ENCODE assay signal across 11 cellular contexts in genomic region chr4:184329235-184330007, GRCh38.
DNase-seq lines count a peak whose midpoint lies in the region; ATAC-seq and TF ChIP-seq lines count a peak whose summit lies in the region.
"Had no signal": no experiment of that assay in that cellular context is flagged by ENCODE, and none has a peak within 500 bp of the region (broad histone marks: within the 10 kb centered on the region; RNA-seq: fewer than 3 reads in every experiment).

No MANE protein-coding gene starts in this region.

- no peak overlapping the region for H3K4me2 ChIP-seq in GM23338

- H2AFZ ChIP-seq in GM23338 = peak overlapping the region; percentile 76; the same call in 1 of the 2 replicates

- H3K27ac ChIP-seq in GM23338 (ENCODE audit: low read depth) (no peak overlapping the region), RWPE2 (ENCODE audit: poor library complexity, severe bottlenecking) (peak overlapping the region; percentile 27)
- H3K27ac ChIP-seq: pancreas had no signal

- no peak overlapping the region for H3K27ac Mint-ChIP-seq in GM23338
- H3K27ac Mint-ChIP-seq in stimulated activated naive CD8-positive, alpha-beta T cell treated with anti-CD3 and anti-CD28 coated beads, Interleukin-15, amount 100 ng/mL, for 72 hours = peak overlapping the region; percentile 83 to 87
- no peak overlapping the region for H3K27ac Mint-ChIP-seq in effector memory CD8-positive, alpha-beta T cell

- H3K27me3 Mint-ChIP-seq in GM23338 (ENCODE audit: insufficient read depth, low read depth, poor library complexity) = peaks cover 2% of the 10 kb centered on the region
- no peaks in the 10 kb centered on the region for H3K27me3 Mint-ChIP-seq in stimulated activated naive CD8-positive, alpha-beta T cell treated with anti-CD3 and anti-CD28 coated beads, Interleukin-15, amount 100 ng/mL, for 72 hours
- H3K27me3 Mint-ChIP-seq in effector memory CD8-positive, alpha-beta T cell = no peaks in the 10 kb centered on the region

- no peak overlapping the region for H3K4me3 Mint-ChIP-seq in GM23338
- H3K4me3 Mint-ChIP-seq in stimulated activated naive CD8-positive, alpha-beta T cell treated with anti-CD3 and anti-CD28 coated beads, Interleukin-15, amount 100 ng/mL, for 72 hours = peak overlapping the region; percentile 37 to 43
- H3K4me3 Mint-ChIP-seq in effector memory CD8-positive, alpha-beta T cell = no peak overlapping the region

- H3K27me3 ChIP-seq in GM23338 (ENCODE audit: insufficient read depth) (no peaks in the 10 kb centered on the region), RWPE2 (ENCODE audit: insufficient read depth, poor library complexity, severe bottlenecking) (no peaks in the 10 kb centered on the region)
- H3K27me3 ChIP-seq: pancreas had no signal

- DNase-seq in GM23338 (ENCODE audit: low spot score) = no peak
- DNase-seq in RWPE2 (ENCODE audit: low spot score) = no peak
- peak; percentile 53 for DNase-seq in kidney glomerular epithelial cell (lab: John Stamatoyannopoulos, UW)
- DNase-seq in stimulated activated naive CD8-positive, alpha-beta T cell treated with anti-CD3 and anti-CD28 coated beads, Interleukin-15, amount 100 ng/mL, for 72 hours = no peak
- no peak for DNase-seq in effector memory CD8-positive, alpha-beta T cell
- no peak for DNase-seq in SW480 (ENCODE audit: low spot score)
- DNase-seq: activated T-cell treated with anti-CD3 and anti-CD28 coated beads, Interleukin-2, amount 50 U/mL, for 1 hour; NCI-H2107; pancreas had no signal

- H4K20me1 ChIP-seq in GM23338 (replicated peaks; ENCODE audit: insufficient read depth) = no peaks in the 10 kb centered on the region

- H3K36me3 Mint-ChIP-seq in GM23338 (ENCODE audit: low read depth) = peaks cover 5% of the 10 kb centered on the region; the same call in 2 of the 3 replicates
- H3K36me3 Mint-ChIP-seq in effector memory CD8-positive, alpha-beta T cell (ENCODE audit: insufficient read depth) = no peaks in the 10 kb centered on the region

- no peak overlapping the region for H3K4me3 ChIP-seq in GM23338
- H3K4me3 ChIP-seq in RWPE2 (ENCODE audit: severe bottlenecking) = no peak overlapping the region
- H3K4me3 ChIP-seq: pancreas had no signal

- no peak for TF ChIP-seq CTCF in GM23338 (conservative IDR thresholded peaks at IDR 0.05; ENCODE audit: low read depth in 2 of 2)
- no peak for TF ChIP-seq CTCF in RWPE2 (IDR thresholded peaks at IDR 0.05; ENCODE audit: poor library complexity, severe bottlenecking)

- no peaks in the 10 kb centered on the region for H3F3A ChIP-seq in GM23338 (replicated peaks; ENCODE audit: low read depth)

- H3K9me3 ChIP-seq in RWPE2 (ENCODE audit: severe bottlenecking) = no peaks in the 10 kb centered on the region
- H3K9me3 ChIP-seq: pancreas had no signal

- no peaks in the 10 kb centered on the region for H3K4me1 ChIP-seq in GM23338 (ENCODE audit: insufficient read depth)
- H3K4me1 ChIP-seq in RWPE2 (ENCODE audit: insufficient read depth, poor library complexity, severe bottlenecking) = peaks cover 18% of the 10 kb centered on the region

- peaks cover 15% of the 10 kb centered on the region; the same call in 2 of the 3 replicates for H3K9me3 Mint-ChIP-seq in GM23338
- H3K9me3 Mint-ChIP-seq in stimulated activated naive CD8-positive, alpha-beta T cell treated with anti-CD3 and anti-CD28 coated beads, Interleukin-15, amount 100 ng/mL, for 72 hours = no peaks in the 10 kb centered on the region
- H3K9me3 Mint-ChIP-seq in effector memory CD8-positive, alpha-beta T cell = no peaks in the 10 kb centered on the region

- no peak for ATAC-seq in GM23338
- ATAC-seq in RWPE2 (ENCODE audit: low read depth) = no peak
- ATAC-seq in stimulated activated naive CD8-positive, alpha-beta T cell treated with anti-CD3 and anti-CD28 coated beads, Interleukin-15, amount 100 ng/mL, for 72 hours = no peak
- no peak for ATAC-seq in effector memory CD8-positive, alpha-beta T cell (replicated peaks)
- no peak for ATAC-seq in HG02588 (IDR thresholded peaks at IDR 0.05; ENCODE audit: unreplicated experiment)
- ATAC-seq: Panc1 had no signal

- H3K36me3 ChIP-seq in GM23338 (ENCODE audit: insufficient read depth) (no peaks in the 10 kb centered on the region), RWPE2 (ENCODE audit: low read depth) (no peaks in the 10 kb centered on the region)
- H3K36me3 ChIP-seq: pancreas had no signal

- H3K4me1 Mint-ChIP-seq in GM23338 = peaks cover 12% of the 10 kb centered on the region; the same call in 2 of the 3 replicates
- peaks cover 66% of the 10 kb centered on the region for H3K4me1 Mint-ChIP-seq in stimulated activated naive CD8-positive, alpha-beta T cell treated with anti-CD3 and anti-CD28 coated beads, Interleukin-15, amount 100 ng/mL, for 72 hours
- H3K4me1 Mint-ChIP-seq in effector memory CD8-positive, alpha-beta T cell (ENCODE audit: low read depth in 2 of 2) = peaks cover 1 to 4% of the 10 kb centered on the region in 2 donors

- no peaks in the 10 kb centered on the region for H3K79me2 ChIP-seq in GM23338 (replicated peaks; ENCODE audit: insufficient read depth)

- no peaks in the 10 kb centered on the region; the same call in 1 of the 2 replicates for H3K9me2 ChIP-seq in GM23338 (ENCODE audit: insufficient read depth)

TF ChIP-seq in GM23338, 12 proteins besides CTCF, POLR2A, EP300 and RAD21:
- TF ChIP-seq STAT1 (IDR thresholded peaks at IDR 0.05; ENCODE audit: unreplicated experiment) (no peak), EZH2phosphoT487 (IDR thresholded peaks at IDR 0.05; ENCODE audit: unreplicated experiment) (no peak), POLR2AphosphoS5 (IDR thresholded peaks at IDR 0.05; ENCODE audit: low read depth) (no peak), JUNB (IDR thresholded peaks at IDR 0.05; ENCODE audit: unreplicated experiment) (no peak), ZNF114 (CRISPR knock-in tag; IDR thresholded peaks at IDR 0.05) (no peak)
TF ChIP-seq in GM23338: peak in this region for 0.

Comparison
In these comparisons a context has a peak if more than half of its experiments do, and no peak if none do; other contexts are left out.
1. H3K27ac Mint-ChIP-seq: peak in stimulated activated naive CD8-positive, alpha-beta T cell treated with anti-CD3 and anti-CD28 coated beads, Interleukin-15, amount 100 ng/mL, for 72 hours (2 of 2); none in GM23338 (single experiment) and effector memory CD8-positive, alpha-beta T cell (0 of 2).
2. H3K4me3 Mint-ChIP-seq: peak in stimulated activated naive CD8-positive, alpha-beta T cell treated with anti-CD3 and anti-CD28 coated beads, Interleukin-15, amount 100 ng/mL, for 72 hours (2 of 2); none in GM23338 (single experiment) and effector memory CD8-positive, alpha-beta T cell (0 of 2).